Comparison of ENCODE assay signal across 1 cellular context in genomic region chr7:140176811-140177702, GRCh38.
TF ChIP-seq lines count a peak whose summit lies in the region.

Gene KDM7A, minus strand, starts transcription at chr7:140176983. Its CDS starts 46 bp downstream, at chr7:140176937.

TF ChIP-seq in HepG2, 621 proteins besides CTCF, POLR2A, EP300 and RAD21 (continued from another document and continues in another):
- peak; percentile 74; the same call in 1 of the 2 replicates for TF ChIP-seq ZNF580 (CRISPR knock-in tag; IDR thresholded peaks at IDR 0.05; ENCODE audit: borderline replicate concordance, low read depth)
- no peak for TF ChIP-seq ARID2 (CRISPR knock-in tag; IDR thresholded peaks at IDR 0.05; ENCODE audit: borderline replicate concordance)
- TF ChIP-seq ZMYM2 (CRISPR knock-in tag; IDR thresholded peaks at IDR 0.05): peak; percentile 42; the same call in 1 of the 2 replicates
- 0 out of 2 replicates have a peak, but pooled peaks have one; percentile 17 for TF ChIP-seq ZNF562 (CRISPR knock-in tag; IDR thresholded peaks at IDR 0.05; ENCODE audit: borderline replicate concordance)
- TF ChIP-seq ZIK1 (CRISPR knock-in tag; IDR thresholded peaks at IDR 0.05; ENCODE audit: borderline replicate concordance, low read depth): peak; percentile 69; the same call in 1 of the 2 replicates
- peak; percentile 75 for TF ChIP-seq ZGPAT (CRISPR knock-in tag; IDR thresholded peaks at IDR 0.05)
- TF ChIP-seq PATZ1 (CRISPR knock-in tag; IDR thresholded peaks at IDR 0.05): 0 out of 2 replicates have a peak, but pooled peaks have one; percentile 11
- TF ChIP-seq ZNF607 (CRISPR knock-in tag; IDR thresholded peaks at IDR 0.05; ENCODE audit: borderline replicate concordance): peak; percentile 85; the same call in 1 of the 2 replicates
- peak; percentile 65 for TF ChIP-seq ZNF564 (CRISPR knock-in tag; IDR thresholded peaks at IDR 0.05)
- TF ChIP-seq ELF1 (CRISPR knock-in tag; IDR thresholded peaks at IDR 0.05): no peak
- TF ChIP-seq ARHGAP35 (CRISPR knock-in tag; IDR thresholded peaks at IDR 0.05; ENCODE audit: borderline replicate concordance): peak; percentile 76; the same call in 1 of the 2 replicates
- TF ChIP-seq SMAD1 (CRISPR knock-in tag; IDR thresholded peaks at IDR 0.05; ENCODE audit: borderline replicate concordance, low read depth): no peak; the same call in none of the 2 replicates
- TF ChIP-seq BRF2 (CRISPR knock-in tag; IDR thresholded peaks at IDR 0.05): peak; percentile 85
- TF ChIP-seq PAXIP1 (CRISPR knock-in tag; conservative IDR thresholded peaks at IDR 0.05): 0 out of 2 replicates have a peak, but pooled peaks have one; percentile 41
- TF ChIP-seq ZNF547 (CRISPR knock-in tag; IDR thresholded peaks at IDR 0.05): peak; percentile 92; the same call in 1 of the 2 replicates
- peak; percentile 76 for TF ChIP-seq SAP130 (CRISPR knock-in tag; IDR thresholded peaks at IDR 0.05; ENCODE audit: low read depth)
- peak; percentile 57 for TF ChIP-seq PHF5A (CRISPR knock-in tag; IDR thresholded peaks at IDR 0.05; ENCODE audit: low read depth, unreplicated experiment)
- TF ChIP-seq SALL1 (CRISPR knock-in tag; IDR thresholded peaks at IDR 0.05): peak; percentile 79
- no peak; the same call in 1 of the 2 replicates for TF ChIP-seq ZNF225 (CRISPR knock-in tag; IDR thresholded peaks at IDR 0.05)
- TF ChIP-seq ZNF34 (CRISPR knock-in tag; IDR thresholded peaks at IDR 0.05; ENCODE audit: borderline replicate concordance): peak; percentile 45; the same call in 1 of the 2 replicates
- no peak for TF ChIP-seq DMTF1 (CRISPR knock-in tag; IDR thresholded peaks at IDR 0.05)
- TF ChIP-seq NR2C2 (CRISPR knock-in tag; IDR thresholded peaks at IDR 0.05; ENCODE audit: borderline replicate concordance): 0 out of 2 replicates have a peak, but pooled peaks have one; percentile 29
- 0 out of 2 replicates have a peak, but pooled peaks have one; percentile 48 for TF ChIP-seq ZNF136 (CRISPR knock-in tag; IDR thresholded peaks at IDR 0.05; ENCODE audit: low read depth)
- 0 out of 2 replicates have a peak, but pooled peaks have one; percentile 31 for TF ChIP-seq DNMT1 (CRISPR knock-in tag; IDR thresholded peaks at IDR 0.05)
- TF ChIP-seq ZNF710 (CRISPR knock-in tag; IDR thresholded peaks at IDR 0.05; ENCODE audit: borderline replicate concordance): 0 out of 2 replicates have a peak, but pooled peaks have one; percentile 34
- TF ChIP-seq ZNF616 (CRISPR knock-in tag; IDR thresholded peaks at IDR 0.05; ENCODE audit: low read depth): peak; percentile 26; the same call in 1 of the 2 replicates
- TF ChIP-seq ZNF556 (CRISPR knock-in tag; IDR thresholded peaks at IDR 0.05; ENCODE audit: borderline replicate concordance): peak; percentile 69; the same call in 1 of the 2 replicates
- peak; percentile 71; the same call in 1 of the 2 replicates for TF ChIP-seq POGK (CRISPR knock-in tag; conservative IDR thresholded peaks at IDR 0.05)
- no peak for TF ChIP-seq ZBTB1 (CRISPR knock-in tag; IDR thresholded peaks at IDR 0.05; ENCODE audit: borderline replicate concordance)
- TF ChIP-seq ETV5 (CRISPR knock-in tag; IDR thresholded peaks at IDR 0.05; ENCODE audit: borderline replicate concordance): peak; percentile 64; the same call in 1 of the 2 replicates
- TF ChIP-seq MXD4 (CRISPR knock-in tag; IDR thresholded peaks at IDR 0.05): no peak
- peak; percentile 23; the same call in 1 of the 2 replicates for TF ChIP-seq GATAD1 (CRISPR knock-in tag; IDR thresholded peaks at IDR 0.05)
- TF ChIP-seq ZNF543 (CRISPR knock-in tag; IDR thresholded peaks at IDR 0.05): peak; percentile 74; the same call in 1 of the 2 replicates
- TF ChIP-seq ZNF275 (CRISPR knock-in tag; IDR thresholded peaks at IDR 0.05; ENCODE audit: borderline replicate concordance): peak; percentile 88
- peak; percentile 61 for TF ChIP-seq ZNF451 (CRISPR knock-in tag; IDR thresholded peaks at IDR 0.05)
- TF ChIP-seq SKI (IDR thresholded peaks at IDR 0.05; ENCODE audit: partially characterized antibody): peak; percentile 93
- TF ChIP-seq ARID5B (CRISPR knock-in tag; IDR thresholded peaks at IDR 0.05): peak; percentile 56
